16 cellular contexts compared by ENCODE assay signal in the genomic region with DNA sequence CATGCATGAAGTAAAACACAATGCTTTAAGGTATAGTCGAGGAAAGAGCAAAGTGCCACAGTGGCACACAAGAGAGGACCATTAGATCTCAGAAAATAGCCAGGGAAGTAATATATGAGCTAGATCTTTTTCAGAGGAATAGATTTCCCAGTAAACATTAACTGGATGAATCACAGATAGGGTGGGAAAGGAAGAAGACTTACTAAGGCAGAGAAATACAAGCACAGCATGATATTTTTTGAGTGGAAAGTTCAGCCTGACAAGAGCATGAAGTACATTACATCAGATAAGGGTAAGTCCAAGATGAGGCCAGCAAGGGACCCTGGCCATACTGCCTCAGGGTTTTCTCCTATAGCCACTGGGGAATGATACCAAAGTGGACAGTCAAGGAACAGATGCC.
DNase-seq lines count a peak whose midpoint lies in the region; ATAC-seq and TF ChIP-seq lines count a peak whose summit lies in the region.
"Had no signal": no experiment of that assay in that cellular context is flagged by ENCODE, and none has a peak within 500 bp of the region (broad histone marks: within the 10 kb centered on the region; RNA-seq: fewer than 3 reads in every experiment).

No MANE protein-coding gene starts in this region.

- no peak overlapping the region for H3K18ac ChIP-seq in mesenchymal stem cell (ENCODE audit: low read depth in 1 of 2, low read length in 2 of 2)

- H3K27ac ChIP-seq in mesenchymal stem cell (ENCODE audit: low read length, poor library complexity, severe bottlenecking) (peak overlapping the region; percentile 55), breast epithelium (no peak overlapping the region)
- H3K27ac ChIP-seq: 22Rv1, BLaER1 had no signal

- intact Hi-C loops in breast epithelium (cut with DNase I; ENCODE audit: low total_unique reads) = no loop called here

- no peak overlapping the region for H2BK15ac ChIP-seq in mesenchymal stem cell (ENCODE audit: low read depth, poor library complexity, severe bottlenecking)

- H2BK120ac ChIP-seq in mesenchymal stem cell (ENCODE audit: low read depth, low read length) = no peak overlapping the region

- H2BK5ac ChIP-seq in mesenchymal stem cell (ENCODE audit: low read depth, low read length, poor library complexity, severe bottlenecking) = no peak overlapping the region

- H3K79me1 ChIP-seq in mesenchymal stem cell (replicated peaks; ENCODE audit: low read length, poor library complexity, severe bottlenecking) = peaks cover 9% of the 10 kb centered on the region

- no peaks in the 10 kb centered on the region for H3K27me3 ChIP-seq in mesenchymal stem cell (ENCODE audit: control insufficient read depth in 1 of 2, insufficient read depth in 1 of 2, low read length in 2 of 2)
- H3K27me3 ChIP-seq in breast epithelium = no peaks in the 10 kb centered on the region
- H3K27me3 ChIP-seq: BLaER1 had no signal

- H3K36me3 ChIP-seq in mesenchymal stem cell (ENCODE audit: control insufficient read depth in 1 of 2, insufficient read depth in 2 of 2, low read depth in 1 of 2, low read length in 2 of 2) = no peaks in the 10 kb centered on the region
- no peaks in the 10 kb centered on the region for H3K36me3 ChIP-seq in breast epithelium
- H3K36me3 ChIP-seq: BLaER1 had no signal

- 75% methylated on average over 1 of the region's 1 CpG for WGBS in mesenchymal stem cell

- no peak overlapping the region for H3K4me2 ChIP-seq in mesenchymal stem cell (ENCODE audit: low read length, poor library complexity, severe bottlenecking)
- H3K4me2 ChIP-seq: BLaER1, GM23338 had no signal

- no peak overlapping the region for H3K14ac ChIP-seq in mesenchymal stem cell (ENCODE audit: low read length in 2 of 2)

- no peak overlapping the region for H2AK5ac ChIP-seq in mesenchymal stem cell (ENCODE audit: low read length, severe bottlenecking)

- no peak overlapping the region for H2BK12ac ChIP-seq in mesenchymal stem cell (ENCODE audit: low read length in 2 of 2)

- in situ Hi-C loops in ACHN (cut with HindIII; ENCODE audit: low pct_ligation_motif_present, low pct_unique_long_range_greater_than_20kb, low sequenced_read_pairs) = no loop called here
- in situ Hi-C loops in astrocyte of the spinal cord (cut with HindIII; ENCODE audit: low sequenced_read_pairs) = no loop called here

- H4K8ac ChIP-seq in mesenchymal stem cell (ENCODE audit: low read length) = no peak overlapping the region

- no peak overlapping the region for H4K91ac ChIP-seq in mesenchymal stem cell (ENCODE audit: low read length)

- no peak overlapping the region for H2AFZ ChIP-seq in mesenchymal stem cell (ENCODE audit: low read depth, low read length)
- H2AFZ ChIP-seq: GM23338 had no signal

- TF ChIP-seq CTCF in astrocyte of the spinal cord (IDR thresholded peaks at IDR 0.05; ENCODE audit: low read depth, low read length) (no peak), epithelial cell of proximal tubule (conservative IDR thresholded peaks at IDR 0.05; ENCODE audit: low read depth, low read length) (no peak), breast epithelium (IDR thresholded peaks at IDR 0.05) (no peak)

- H3K23ac ChIP-seq in mesenchymal stem cell (ENCODE audit: low read length in 2 of 2) = no peak overlapping the region

- TF ChIP-seq POLR2A in breast epithelium (IDR thresholded peaks at IDR 0.05) = no peak

- DNase-seq in ACHN (peak; percentile 71), astrocyte of the spinal cord (ENCODE audit: low read depth, low spot score) (peak; percentile 6), epithelial cell of proximal tubule (ENCODE audit: low read depth) (peak; percentile 80), mesenchymal stem cell (peak; percentile 1), globus pallidus (ENCODE audit: low spot score) (no peak), breast epithelium (ENCODE audit: low spot score in 2 of 2) (no peak), dedifferentiated amniotic fluid mesenchymal stem cell (ENCODE audit: extremely low spot score) (no peak)
- DNase-seq: AML-193; Caco-2; CD8-positive, alpha-beta memory T cell; DMS 273 treated with DMSO at 0.1 percent for 48 hours; H7 had no signal

- ATAC-seq in GM18868 (IDR thresholded peaks at IDR 0.05; ENCODE audit: unreplicated experiment) = no peak
- ATAC-seq: GM23338 had no signal

- H3K4me3 ChIP-seq in astrocyte of the spinal cord (ENCODE audit: low read depth, low read length) (no peak overlapping the region), epithelial cell of proximal tubule (ENCODE audit: low read depth, low read length) (no peak overlapping the region), mesenchymal stem cell (ENCODE audit: insufficient read depth in 1 of 2, low read depth in 1 of 2, low read length in 2 of 2) (no peak overlapping the region), breast epithelium (no peak overlapping the region)
- H3K4me3 ChIP-seq: BLaER1, GM23338 had no signal

- H3K9ac ChIP-seq in mesenchymal stem cell (ENCODE audit: low read length) = no peak overlapping the region
- H3K9ac ChIP-seq: BLaER1 had no signal

- no peak overlapping the region for H3K4ac ChIP-seq in mesenchymal stem cell (ENCODE audit: low read depth in 1 of 2, low read length in 2 of 2)

- H3K4me1 ChIP-seq in mesenchymal stem cell (ENCODE audit: control insufficient read depth, insufficient read depth, low read depth, low read length) (peaks cover 1% of the 10 kb centered on the region), breast epithelium (no peaks in the 10 kb centered on the region)
- H3K4me1 ChIP-seq: Caco-2 had no signal

- H3K9me3 ChIP-seq in mesenchymal stem cell (ENCODE audit: control insufficient read depth, low read length) = no peaks in the 10 kb centered on the region
- no peaks in the 10 kb centered on the region for H3K9me3 ChIP-seq in breast epithelium
- H3K9me3 ChIP-seq: BLaER1, Caco-2 had no signal

Comparison
In these comparisons a context has a peak if more than half of its experiments do, and no peak if none do; other contexts are left out.
1. DNase-seq: peak in ACHN (single experiment), astrocyte of the spinal cord (single experiment), epithelial cell of proximal tubule (single experiment) and mesenchymal stem cell (single experiment); none in globus pallidus (single experiment), breast epithelium (0 of 2) and dedifferentiated amniotic fluid mesenchymal stem cell (single experiment).